ENCODE assay signal across 9 cellular contexts in the genomic region with DNA sequence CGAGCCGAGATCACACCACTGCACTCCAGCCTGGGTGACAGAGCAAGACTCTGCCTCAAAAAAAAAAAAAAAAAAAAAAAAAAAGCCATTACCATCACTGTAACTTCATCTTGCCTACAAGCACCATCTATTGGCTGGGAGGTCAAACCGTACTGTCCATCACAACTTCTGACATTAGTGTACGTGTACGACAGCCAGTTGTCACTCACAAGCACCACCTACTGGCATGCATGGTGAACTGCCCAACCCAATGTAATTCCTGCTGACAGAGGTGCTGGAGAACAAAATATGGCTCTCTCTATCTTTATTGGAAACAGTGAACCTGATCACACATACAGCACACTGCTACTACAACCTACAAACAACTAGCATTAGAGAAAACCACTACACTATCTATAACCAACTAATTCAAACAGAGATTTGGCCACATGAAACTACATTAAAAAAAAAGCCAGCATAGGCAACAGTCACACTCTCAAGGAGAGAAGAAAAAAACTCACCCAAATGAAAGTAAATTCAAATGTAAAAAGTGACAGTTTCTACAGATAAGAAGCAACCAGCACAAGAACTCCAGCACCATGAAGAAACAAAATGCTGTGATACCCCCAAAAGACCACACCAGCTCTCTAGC.
DNase-seq lines count a peak whose midpoint lies in the region; ATAC-seq and TF ChIP-seq lines count a peak whose summit lies in the region.
"Had no signal": no experiment of that assay in that cellular context is flagged by ENCODE, and none has a peak within 500 bp of the region (broad histone marks: within the 10 kb centered on the region; RNA-seq: fewer than 3 reads in every experiment).

No MANE protein-coding gene starts in this region.

- DNase-seq in activated CD4-positive, alpha-beta T cell treated with anti-CD3 and anti-CD28 coated beads, Interleukin-2, amount 10 ng/mL, durations not matched to agents 7 days and 5 days = peak; percentile 15
- no peak for DNase-seq in activated CD4-positive, alpha-beta T cell treated with anti-CD3 and anti-CD28 coated beads for 4 hours
- peak; percentile 44 for DNase-seq in WTC11 (ENCODE audit: low spot score)
- DNase-seq in lower lobe of right lung = no peak
- DNase-seq in stomach = no peak
- DNase-seq in spleen = no peak

- no peaks in the 10 kb centered on the region for H3K4me1 Mint-ChIP-seq in activated CD4-positive, alpha-beta T cell treated with anti-CD3 and anti-CD28 coated beads, Interleukin-2, amount 10 ng/mL, durations not matched to agents 7 days and 5 days
- peaks cover 2% of the 10 kb centered on the region; the same call in 1 of the 2 replicates for H3K4me1 Mint-ChIP-seq in WTC11
- H3K4me1 Mint-ChIP-seq: central memory CD8-positive, alpha-beta T cell had no signal

- no peak overlapping the region for H3K4me3 Mint-ChIP-seq in activated CD4-positive, alpha-beta T cell treated with anti-CD3 and anti-CD28 coated beads, Interleukin-2, amount 10 ng/mL, durations not matched to agents 7 days and 5 days
- no peak overlapping the region for H3K4me3 Mint-ChIP-seq in WTC11
- H3K4me3 Mint-ChIP-seq: central memory CD8-positive, alpha-beta T cell had no signal

- H3K9me3 Mint-ChIP-seq in activated CD4-positive, alpha-beta T cell treated with anti-CD3 and anti-CD28 coated beads, Interleukin-2, amount 10 ng/mL, durations not matched to agents 7 days and 5 days = no peaks in the 10 kb centered on the region
- 0 out of 2 replicates have a peak, but pooled peaks cover 5% of the 10 kb centered on the region for H3K9me3 Mint-ChIP-seq in WTC11
- H3K9me3 Mint-ChIP-seq: central memory CD8-positive, alpha-beta T cell had no signal

- intact Hi-C loops in lower lobe of right lung (cut with DNase I) = no loop called here
- intact Hi-C loops in stomach (cut with DNase I; ENCODE audit: low total_unique reads) = no loop called here
- intact Hi-C loops in spleen (cut with DNase I; ENCODE audit: low total_unique reads) = no loop called here

- POLR2A ChIA-PET in activated CD4-positive, alpha-beta T cell treated with anti-CD3 and anti-CD28 coated beads, Interleukin-2, amount 10 ng/mL, durations not matched to agents 7 days and 5 days (lab: Charles Lee) = no interaction called here
- POLR2A ChIA-PET in WTC11 (lab: Charles Lee) = no interaction called here

- H3K4me1 ChIP-seq in lower lobe of right lung (no peaks in the 10 kb centered on the region), stomach (no peaks in the 10 kb centered on the region), spleen (no peaks in the 10 kb centered on the region)

- H3K27ac Mint-ChIP-seq in activated CD4-positive, alpha-beta T cell treated with anti-CD3 and anti-CD28 coated beads, Interleukin-2, amount 10 ng/mL, durations not matched to agents 7 days and 5 days = no peak overlapping the region
- no peak overlapping the region for H3K27ac Mint-ChIP-seq in WTC11

- peaks cover 18% of the 10 kb centered on the region for H3K27me3 Mint-ChIP-seq in activated CD4-positive, alpha-beta T cell treated with anti-CD3 and anti-CD28 coated beads, Interleukin-2, amount 10 ng/mL, durations not matched to agents 7 days and 5 days
- H3K27me3 Mint-ChIP-seq in WTC11 (ENCODE audit: low read depth) = no peaks in the 10 kb centered on the region

- CTCF ChIA-PET in activated CD4-positive, alpha-beta T cell treated with anti-CD3 and anti-CD28 coated beads, Interleukin-2, amount 10 ng/mL, durations not matched to agents 7 days and 5 days (lab: Charles Lee) = no interaction called here
- CTCF ChIA-PET in WTC11 (lab: Charles Lee) = interaction anchor here (0.7 kb wide), 1 partner anchor 200 kb away, joined by 4 read pairs; no protein-coding TSS in a partner anchor

- 58 to 78% (median 65%) methylated on average over 5 of the region's 5 CpGs for WGBS in stomach, 5 donors
- WGBS in spleen, 5 donors = 54 to 71% (median 67%) methylated on average over 5 of the region's 5 CpGs

- TF ChIP-seq CTCF in WTC11 (IDR thresholded peaks at IDR 0.05) (peak; percentile 55), lower lobe of right lung (IDR thresholded peaks at IDR 0.05) (peak; percentile 38), stomach (IDR thresholded peaks at IDR 0.05) (peak in 1 of 7 experiments; percentile 5), spleen (IDR thresholded peaks at IDR 0.05 in 8 of 11, conservative IDR thresholded peaks at IDR 0.05 in 3 of 11) (peak in 5 of 11 experiments; percentile 13 to 42 (median 23))

- no peaks in the 10 kb centered on the region for H3K36me3 Mint-ChIP-seq in activated CD4-positive, alpha-beta T cell treated with anti-CD3 and anti-CD28 coated beads, Interleukin-2, amount 10 ng/mL, durations not matched to agents 7 days and 5 days (ENCODE audit: low read depth)
- no peaks in the 10 kb centered on the region for H3K36me3 Mint-ChIP-seq in WTC11

- H3K27me3 ChIP-seq in lower lobe of right lung (ENCODE audit: low read depth) = no peaks in the 10 kb centered on the region
- H3K27me3 ChIP-seq in stomach = no peaks in the 10 kb centered on the region
- H3K27me3 ChIP-seq in spleen (replicated peaks in 1 of 7) = peaks cover 0 to 8% (median 0%) of the 10 kb centered on the region in 7 donors

- H3K27ac ChIP-seq in lower lobe of right lung = no peak overlapping the region
- no peak overlapping the region for H3K27ac ChIP-seq in stomach
- H3K27ac ChIP-seq in spleen = no peak overlapping the region

- TF ChIP-seq EP300 in stomach (IDR thresholded peaks at IDR 0.05) = no peak

- peak; percentile 98 for ATAC-seq in GM21526 (IDR thresholded peaks at IDR 0.05; ENCODE audit: low FRiP score, unreplicated experiment)
- ATAC-seq in HG03565 (IDR thresholded peaks at IDR 0.05; ENCODE audit: unreplicated experiment) = peak; percentile 97
- peak; percentile 87 for ATAC-seq in WTC11
- peak in 1 of 2 donors; percentile 64 for ATAC-seq in lower lobe of right lung

- no peak for TF ChIP-seq POLR2A in stomach (IDR thresholded peaks at IDR 0.05)
- no peak for TF ChIP-seq POLR2A in spleen (IDR thresholded peaks at IDR 0.05)

- H3K9me3 ChIP-seq in lower lobe of right lung (no peaks in the 10 kb centered on the region), stomach (peaks cover 0 to 3% (median 0%) of the 10 kb centered on the region in 4 donors), spleen (peaks cover 0 to 5% (median 0%) of the 10 kb centered on the region in 8 donors)

- no peaks in the 10 kb centered on the region for H3K36me3 ChIP-seq in lower lobe of right lung
- H3K36me3 ChIP-seq in stomach = no peaks in the 10 kb centered on the region
- no peaks in the 10 kb centered on the region for H3K36me3 ChIP-seq in spleen

- H3K4me3 ChIP-seq in lower lobe of right lung = no peak overlapping the region
- no peak overlapping the region for H3K4me3 ChIP-seq in stomach
- no peak overlapping the region for H3K4me3 ChIP-seq in spleen

TF ChIP-seq in WTC11, 78 proteins besides CTCF, POLR2A, EP300 and RAD21:
- TF ChIP-seq JAZF1 (CRISPR knock-in tag; IDR thresholded peaks at IDR 0.05) (no peak), ZNF121 (CRISPR knock-in tag; IDR thresholded peaks at IDR 0.05) (no peak), PRRX2 (CRISPR knock-in tag; IDR thresholded peaks at IDR 0.05) (no peak)

Comparison
In these comparisons a context has a peak if more than half of its experiments do, and no peak if none do; other contexts are left out.
1. DNase-seq: peak in activated CD4-positive, alpha-beta T cell treated with anti-CD3 and anti-CD28 coated beads, Interleukin-2, amount 10 ng/mL, durations not matched to agents 7 days and 5 days (single experiment) and WTC11 (single experiment); none in activated CD4-positive, alpha-beta T cell treated with anti-CD3 and anti-CD28 coated beads for 4 hours (0 of 2), lower lobe of right lung (single experiment), stomach (single experiment) and spleen (single experiment).